ENCODE assay signal across 9 cellular contexts in the genomic region with DNA sequence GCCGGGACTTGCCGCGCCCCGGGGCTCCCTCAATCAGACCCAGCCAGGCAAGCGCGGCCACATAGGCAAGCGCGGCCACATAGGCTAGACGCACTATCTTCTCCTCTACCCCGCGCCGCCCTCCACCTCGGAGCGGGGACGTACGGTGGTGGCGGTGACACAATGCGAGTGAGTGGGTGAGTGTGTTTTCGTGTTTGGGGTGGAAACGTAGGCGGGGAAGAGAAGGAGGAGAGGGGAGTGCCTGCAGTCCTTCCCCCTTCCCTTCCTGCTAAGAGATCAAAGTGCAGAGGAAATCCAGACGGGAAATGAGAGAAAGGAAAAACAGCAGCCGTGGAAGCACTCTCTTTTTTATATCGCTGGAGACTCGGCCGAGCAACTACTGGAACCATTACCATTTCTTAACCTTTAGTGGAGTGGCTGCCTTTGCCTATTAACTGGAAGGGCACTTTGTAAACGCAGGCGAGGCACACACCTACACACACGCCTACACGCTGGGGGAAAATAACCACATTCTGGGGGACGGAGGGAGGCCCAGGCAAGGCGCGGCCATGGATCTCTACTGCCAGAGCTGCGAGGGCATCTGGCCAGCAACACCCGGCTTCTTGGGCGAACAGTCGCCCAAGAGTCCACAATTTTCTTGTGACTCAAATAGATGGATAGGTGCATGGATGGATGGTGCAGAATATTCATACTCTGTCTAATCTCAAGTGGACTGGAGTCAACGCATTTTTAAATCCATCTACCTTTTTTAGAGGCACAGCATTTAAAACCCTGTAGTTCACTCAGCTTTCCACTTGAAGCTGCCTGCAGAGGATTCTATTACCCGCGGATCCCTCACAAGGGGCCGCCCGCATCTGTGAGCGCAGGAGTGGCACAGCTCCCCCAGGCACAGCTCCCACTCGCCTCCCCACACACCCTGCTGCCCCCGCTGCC. TPM values are rescaled to one million over a fixed set of nuclear protein-coding genes. Genes with fewer than 3 reads are reported as not detected.
DNase-seq lines count a peak whose midpoint lies in the region; ATAC-seq and TF ChIP-seq lines count a peak whose summit lies in the region.
"Had no signal": no experiment of that assay in that cellular context is flagged by ENCODE, and none has a peak within 500 bp of the region (broad histone marks: within the 10 kb centered on the region; RNA-seq: fewer than 3 reads in every experiment).

No MANE protein-coding gene starts in this region.

- no peaks in the 10 kb centered on the region for H3K9me3 Mint-ChIP-seq in activated naive CD8-positive, alpha-beta T cell treated with anti-CD3 and anti-CD28 coated beads, Interleukin-2, amount 10 ng/mL, durations not matched to agents 7 days and 5 days
- H3K9me3 Mint-ChIP-seq: stimulated activated naive CD8-positive, alpha-beta T cell treated with anti-CD3 and anti-CD28 coated beads, Interleukin-15, Interleukin-2, amounts not matched to agents 100 ng/mL and 50 ng/mL, for 24 hours had no signal

- H3K4me1 ChIP-seq in BE2C (peaks cover 6% of the 10 kb centered on the region), heart left ventricle (peaks cover 0 to 26% (median 0%) of the 10 kb centered on the region in 12 donors)

- peak; percentile 86 for DNase-seq in BE2C
- no peak for DNase-seq in LNCaP clone FGC (ENCODE audit: low read depth)
- no peak for DNase-seq in activated naive CD8-positive, alpha-beta T cell treated with anti-CD3 and anti-CD28 coated beads, Interleukin-2, amount 10 ng/mL, durations not matched to agents 7 days and 5 days
- peak; percentile 20 to 70 (median 54) for DNase-seq in heart left ventricle
- DNase-seq in pons (ENCODE audit: low spot score) = peak; percentile 67
- DNase-seq in GM10266 (ENCODE audit: extremely low spot score) = no peak
- DNase-seq in GM20000 (ENCODE audit: low spot score) = no peak

- 1 to 3% (median 2%) methylated on average over 44 to 45 of the region's 45 CpGs for WGBS in heart left ventricle, 4 donors

- ATAC-seq in activated naive CD8-positive, alpha-beta T cell treated with anti-CD3 and anti-CD28 coated beads, Interleukin-2, amount 10 ng/mL, durations not matched to agents 7 days and 5 days (ENCODE audit: low read depth) = no peak
- ATAC-seq in heart left ventricle (peak; percentile 43 to 72 (median 65)), GM19324 (IDR thresholded peaks at IDR 0.05; ENCODE audit: low FRiP score, unreplicated experiment) (no peak)

- H3K27ac ChIP-seq in heart left ventricle = peak overlapping the region; percentile 37 to 80 (median 60)

- TF ChIP-seq POLR2A in heart left ventricle (IDR thresholded peaks at IDR 0.05) = no peak

- no peak overlapping the region for H3K27ac Mint-ChIP-seq in activated naive CD8-positive, alpha-beta T cell treated with anti-CD3 and anti-CD28 coated beads, Interleukin-2, amount 10 ng/mL, durations not matched to agents 7 days and 5 days
- H3K27ac Mint-ChIP-seq: stimulated activated naive CD8-positive, alpha-beta T cell treated with anti-CD3 and anti-CD28 coated beads, Interleukin-15, Interleukin-2, amounts not matched to agents 100 ng/mL and 50 ng/mL, for 24 hours had no signal

- H3K27me3 Mint-ChIP-seq in activated naive CD8-positive, alpha-beta T cell treated with anti-CD3 and anti-CD28 coated beads, Interleukin-2, amount 10 ng/mL, durations not matched to agents 7 days and 5 days = peaks cover 46% of the 10 kb centered on the region

- peaks cover 9% of the 10 kb centered on the region for H3K4me1 Mint-ChIP-seq in activated naive CD8-positive, alpha-beta T cell treated with anti-CD3 and anti-CD28 coated beads, Interleukin-2, amount 10 ng/mL, durations not matched to agents 7 days and 5 days

- intact Hi-C loops in heart left ventricle (cut with DNase I) = loop anchor here in 3 of 10 donors (5.0 to 10.0 kb wide), 3 partner anchors 95 to 668 kb away; no protein-coding TSS in a partner anchor

- H3K27me3 ChIP-seq in BE2C (no peaks in the 10 kb centered on the region), heart left ventricle (peaks cover 0 to 47% (median 28%) of the 10 kb centered on the region in 9 donors)

- H3K4me3 Mint-ChIP-seq in activated naive CD8-positive, alpha-beta T cell treated with anti-CD3 and anti-CD28 coated beads, Interleukin-2, amount 10 ng/mL, durations not matched to agents 7 days and 5 days = peak overlapping the region; percentile 26
- H3K4me3 Mint-ChIP-seq: stimulated activated naive CD8-positive, alpha-beta T cell treated with anti-CD3 and anti-CD28 coated beads, Interleukin-15, Interleukin-2, amounts not matched to agents 100 ng/mL and 50 ng/mL, for 24 hours had no signal

- TF ChIP-seq CTCF in BE2C (IDR thresholded peaks at IDR 0.05; ENCODE audit: low read depth, low read length) (no peak), LNCaP clone FGC (IDR thresholded peaks at IDR 0.05; ENCODE audit: control insufficient read depth, extremely low read depth, insufficient read depth) (no peak), heart left ventricle (IDR thresholded peaks at IDR 0.05) (no peak), GM10266 (IDR thresholded peaks at IDR 0.05; ENCODE audit: control insufficient read depth, insufficient read depth, low read depth, missing control alignments) (no peak), GM20000 (IDR thresholded peaks at IDR 0.05; ENCODE audit: extremely low read depth, missing control alignments) (no peak)

- peak overlapping the region; percentile 85 for H3K4me3 ChIP-seq in BE2C (ENCODE audit: low read depth, low read length)
- peak overlapping the region; percentile 21 for H3K4me3 ChIP-seq in LNCaP clone FGC (ENCODE audit: low read depth, low read length)
- H3K4me3 ChIP-seq in heart left ventricle = peak overlapping the region; percentile 37 to 75 (median 58)

- no peaks in the 10 kb centered on the region for H3K36me3 Mint-ChIP-seq in activated naive CD8-positive, alpha-beta T cell treated with anti-CD3 and anti-CD28 coated beads, Interleukin-2, amount 10 ng/mL, durations not matched to agents 7 days and 5 days

- H3K36me3 ChIP-seq in BE2C = no peaks in the 10 kb centered on the region
- no peaks in the 10 kb centered on the region for H3K36me3 ChIP-seq in heart left ventricle

- POLR2A ChIA-PET in activated naive CD8-positive, alpha-beta T cell treated with anti-CD3 and anti-CD28 coated beads, Interleukin-2, amount 10 ng/mL, durations not matched to agents 7 days and 5 days (lab: Charles Lee) = no interaction called here

- H3K9me3 ChIP-seq in BE2C (no peaks in the 10 kb centered on the region), heart left ventricle (no peaks in the 10 kb centered on the region)

RNA-seq across cellular contexts. Expression of gene EDIL3, which starts 2.1 kb away (rescaled TPM):
- polyA plus RNA-seq in BE2C (2012; ENCODE audit: insufficient read depth, insufficient read length, low read depth) = 21.4 TPM
- total RNA-seq in activated naive CD8-positive, alpha-beta T cell treated with anti-CD3 and anti-CD28 coated beads, Interleukin-2, amount 10 ng/mL, durations not matched to agents 7 days and 5 days = not detected
- 10 to 100 TPM in 7 of 9 donors, 1 to 10 TPM in 2; 5.6 to 38.2 (median 25.8) TPM for total RNA-seq in heart left ventricle
- 1 to 10 TPM; 1.3 to 4.3 TPM for polyA plus RNA-seq in heart left ventricle

Comparison
In these comparisons a context has a peak if more than half of its experiments do, and no peak if none do; other contexts are left out.
1. DNase-seq: peak in BE2C (single experiment), heart left ventricle (5 of 5) and pons (single experiment); none in LNCaP clone FGC (single experiment), activated naive CD8-positive, alpha-beta T cell treated with anti-CD3 and anti-CD28 coated beads, Interleukin-2, amount 10 ng/mL, durations not matched to agents 7 days and 5 days (single experiment), GM10266 (single experiment) and GM20000 (single experiment).
2. H3K4me3 ChIP-seq: peak in every context shown above with its lines; median percentile 85 in BE2C; 58 in heart left ventricle; 21 in LNCaP clone FGC.
3. ATAC-seq: peak in heart left ventricle (4 of 4); none in activated naive CD8-positive, alpha-beta T cell treated with anti-CD3 and anti-CD28 coated beads, Interleukin-2, amount 10 ng/mL, durations not matched to agents 7 days and 5 days (single experiment) and GM19324 (single experiment).
4. RNA of gene EDIL3, which starts 2.1 kb away (total RNA-seq): 5.6 to 38.2 TPM in heart left ventricle; not detected in activated naive CD8-positive, alpha-beta T cell treated with anti-CD3 and anti-CD28 coated beads, Interleukin-2, amount 10 ng/mL, durations not matched to agents 7 days and 5 days; every median in the first group is over 4 times any median in the second.